In the genomic region with DNA sequence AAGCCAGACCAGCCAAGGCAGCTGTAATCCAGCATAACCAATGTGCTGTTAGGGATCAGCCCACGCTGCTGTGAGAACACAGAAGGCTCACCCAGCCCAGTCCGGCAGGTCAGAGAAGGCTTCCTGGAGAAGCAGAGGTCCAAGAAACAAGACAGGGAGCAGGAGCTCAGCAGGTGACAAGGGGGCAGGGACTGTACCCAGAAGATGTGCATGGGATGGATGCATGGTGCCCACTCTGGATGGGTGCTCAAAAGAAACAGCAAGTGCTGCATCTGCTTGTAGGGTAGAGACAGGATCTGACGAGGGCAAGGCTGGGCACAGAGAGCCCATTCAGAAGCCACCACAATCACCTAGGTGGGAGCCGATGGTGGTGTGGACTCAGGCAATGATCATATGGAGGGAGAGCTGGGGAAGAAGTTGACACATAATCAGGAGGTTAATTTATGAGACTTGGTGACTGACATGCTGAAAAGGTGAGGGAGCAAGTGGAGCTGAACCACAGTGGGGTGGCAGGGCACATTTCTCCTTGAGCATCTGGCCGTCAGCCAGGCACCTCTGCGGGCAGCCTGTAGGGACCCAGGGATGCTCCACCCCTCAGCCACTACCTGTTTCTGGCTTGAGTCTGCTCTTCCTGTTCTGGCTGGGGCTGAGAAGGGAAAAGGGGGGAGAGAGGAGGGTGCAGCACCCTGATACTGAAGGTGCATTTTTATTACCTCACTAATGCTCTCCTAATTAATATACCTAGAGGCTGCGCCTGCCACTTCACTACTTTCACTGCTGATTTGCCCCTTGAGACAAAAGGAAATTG, we compare ENCODE assay signal across 12 cellular contexts.
DNase-seq lines count a peak whose midpoint lies in the region; ATAC-seq and TF ChIP-seq lines count a peak whose summit lies in the region.
"Had no signal": no experiment of that assay in that cellular context is flagged by ENCODE, and none has a peak within 500 bp of the region (broad histone marks: within the 10 kb centered on the region; RNA-seq: fewer than 3 reads in every experiment).

No MANE protein-coding gene starts in this region.

- H3K4me3 ChIP-seq in neuronal stem cell (ENCODE audit: low read length in 2 of 2) = no peak overlapping the region
- H3K4me3 ChIP-seq: heart right ventricle, SJSA1 had no signal

- no peaks in the 10 kb centered on the region for H3K79me1 ChIP-seq in neuronal stem cell (ENCODE audit: low read depth, low read length)

- peaks cover 2% of the 10 kb centered on the region for H3K36me3 Mint-ChIP-seq in T-helper 1 cell treated with Interleukin-12 subunit alpha and Interleukin-12 subunit beta and Interleukin-4 antibody, amounts not matched to agents 30 μg/mL and 1 μg/mL, for 36 hours (ENCODE audit: low read depth)
- H3K36me3 Mint-ChIP-seq: memory B cell had no signal

- H3K23ac ChIP-seq in neuronal stem cell (ENCODE audit: low read depth, low read length, poor library complexity) = no peak overlapping the region

- no peak overlapping the region for H4K91ac ChIP-seq in neuronal stem cell (ENCODE audit: low read depth, low read length, poor library complexity)

- H2BK5ac ChIP-seq in neuronal stem cell (ENCODE audit: low read length) = peak overlapping the region; percentile 46

- H3K27me3 Mint-ChIP-seq in T-helper 1 cell treated with Interleukin-12 subunit alpha and Interleukin-12 subunit beta and Interleukin-4 antibody, amounts not matched to agents 30 μg/mL and 1 μg/mL, for 36 hours (ENCODE audit: low read depth) = no peaks in the 10 kb centered on the region

- no peak overlapping the region for H3K27ac ChIP-seq in neuronal stem cell (replicated peaks; ENCODE audit: low read length)
- H3K27ac ChIP-seq: heart right ventricle, SJSA1 had no signal

- no CpG with 5 or more reads among the region's 7 CpGs for WGBS in neuronal stem cell (ENCODE audit: extremely low coverage in 2 of 2, insufficient read length in 2 of 2, insufficient replicate concordance in 1 of 2), 2 donors

- H3K14ac ChIP-seq in neuronal stem cell (ENCODE audit: low read length) = no peak overlapping the region

- H3K9me3 ChIP-seq in neuronal stem cell (replicated peaks in 1 of 2; ENCODE audit: control insufficient read depth in 2 of 2, insufficient read depth in 1 of 2, low read depth in 1 of 2, low read length in 2 of 2) = no peaks in the 10 kb centered on the region
- H3K9me3 ChIP-seq: heart right ventricle, SJSA1 had no signal

- peak overlapping the region; percentile 47 for H2BK12ac ChIP-seq in neuronal stem cell (ENCODE audit: low read length)

- peaks cover 0 to 8% (median 0%) of the 10 kb centered on the region in 3 experiments for H3K27me3 ChIP-seq in neuronal stem cell (ENCODE audit: control insufficient read depth in 3 of 3, insufficient read depth in 3 of 3, low read depth in 1 of 3, low read length in 3 of 3)
- H3K27me3 ChIP-seq: heart right ventricle, SJSA1 had no signal

- peak overlapping the region; percentile 15 for H2AK5ac ChIP-seq in neuronal stem cell (ENCODE audit: low read depth, low read length)

- H2BK120ac ChIP-seq in neuronal stem cell (ENCODE audit: low read depth, low read length) = no peak overlapping the region

- ATAC-seq in HG02798 (IDR thresholded peaks at IDR 0.05; ENCODE audit: poor library complexity, unreplicated experiment) (no peak), HG03139 (IDR thresholded peaks at IDR 0.05; ENCODE audit: unreplicated experiment) (no peak)

- peak overlapping the region; percentile 47 for H2BK15ac ChIP-seq in neuronal stem cell (ENCODE audit: low read length)

- H3K4me3 Mint-ChIP-seq in T-helper 1 cell treated with Interleukin-12 subunit alpha and Interleukin-12 subunit beta and Interleukin-4 antibody, amounts not matched to agents 30 μg/mL and 1 μg/mL, for 36 hours = peak overlapping the region; percentile 14
- H3K4me3 Mint-ChIP-seq: memory B cell had no signal

- no peaks in the 10 kb centered on the region for H3K9me3 Mint-ChIP-seq in T-helper 1 cell treated with Interleukin-12 subunit alpha and Interleukin-12 subunit beta and Interleukin-4 antibody, amounts not matched to agents 30 μg/mL and 1 μg/mL, for 36 hours
- H3K9me3 Mint-ChIP-seq: memory B cell had no signal

- no peak for TF ChIP-seq EP300 in Ishikawa (IDR thresholded peaks at IDR 0.05; ENCODE audit: borderline replicate concordance)

- no peak overlapping the region for H3K4ac ChIP-seq in neuronal stem cell (ENCODE audit: low read length)

- H3K18ac ChIP-seq in neuronal stem cell (ENCODE audit: low read length) = peak overlapping the region; percentile 66

- H3K4me1 ChIP-seq in neuronal stem cell (ENCODE audit: control insufficient read depth in 2 of 2, insufficient read depth in 1 of 2, low read depth in 1 of 2, low read length in 2 of 2) = peaks cover 0 to 34% of the 10 kb centered on the region in 2 donors

- H3K4me2 ChIP-seq in neuronal stem cell (ENCODE audit: insufficient read depth, low read length, poor library complexity, severe bottlenecking) = no peak overlapping the region

- H3K36me3 ChIP-seq in neuronal stem cell (replicated peaks in 1 of 2; ENCODE audit: control insufficient read depth in 2 of 2, insufficient read depth in 2 of 2, low read length in 2 of 2) = no peaks in the 10 kb centered on the region
- H3K36me3 ChIP-seq: heart right ventricle, SJSA1 had no signal

- H2AFZ ChIP-seq in neuronal stem cell (ENCODE audit: low read length) = no peak overlapping the region

- peak; percentile 78 for DNase-seq in NCI-H2029 (lab: John Stamatoyannopoulos, UW)
- no peak for DNase-seq in neuronal stem cell (ENCODE audit: low spot score)
- no peak for DNase-seq in H4 (ENCODE audit: low spot score)
- DNase-seq: activated CD4-positive, alpha-beta T cell treated with anti-CD3 and anti-CD28 coated beads for 48 hours; heart right ventricle had no signal

- H3K27ac Mint-ChIP-seq in T-helper 1 cell treated with Interleukin-12 subunit alpha and Interleukin-12 subunit beta and Interleukin-4 antibody, amounts not matched to agents 30 μg/mL and 1 μg/mL, for 36 hours = no peak overlapping the region
- H3K27ac Mint-ChIP-seq: memory B cell, progenitor cell of endocrine pancreas had no signal

- no peak overlapping the region for H4K8ac ChIP-seq in neuronal stem cell (ENCODE audit: low read depth, low read length)

- peaks cover 14% of the 10 kb centered on the region for H3K4me1 Mint-ChIP-seq in T-helper 1 cell treated with Interleukin-12 subunit alpha and Interleukin-12 subunit beta and Interleukin-4 antibody, amounts not matched to agents 30 μg/mL and 1 μg/mL, for 36 hours (ENCODE audit: low read depth)

- no peak overlapping the region for H3K9ac ChIP-seq in neuronal stem cell (ENCODE audit: low read depth, low read length, poor library complexity)

- no peak for TF ChIP-seq RAD21 in Ishikawa (IDR thresholded peaks at IDR 0.05; ENCODE audit: low read depth)

TF ChIP-seq in Ishikawa, 13 proteins besides CTCF, POLR2A, EP300 and RAD21:
- TF ChIP-seq TAF1 (IDR thresholded peaks at IDR 0.05; ENCODE audit: low read depth) (no peak), CREB1 (IDR thresholded peaks at IDR 0.05; ENCODE audit: low read depth) (no peak), NFIC (IDR thresholded peaks at IDR 0.05) (peak; percentile 50)
